In the genomic region with DNA sequence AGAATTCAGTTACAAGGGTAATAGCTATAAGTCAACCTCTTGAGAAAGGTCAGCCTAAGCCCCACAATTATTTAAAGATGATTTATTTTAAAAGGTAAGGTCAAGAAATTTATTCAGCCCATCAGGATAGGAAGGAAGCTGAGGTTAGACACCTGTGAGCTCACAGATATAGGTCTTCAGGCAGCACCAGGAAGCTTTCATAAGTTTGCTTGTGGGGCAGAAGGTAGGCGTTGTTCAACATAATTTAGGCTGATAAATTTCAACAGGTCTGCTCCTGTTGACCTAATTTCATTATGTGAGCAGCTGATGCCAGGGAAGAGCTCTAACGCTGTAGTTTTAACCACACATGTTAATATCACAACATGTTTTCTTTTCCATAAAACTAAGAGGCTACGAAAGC, we compare ENCODE assay signal across 24 cellular contexts.
DNase-seq lines count a peak whose midpoint lies in the region; ATAC-seq, FAIRE-seq and TF ChIP-seq lines count a peak whose summit lies in the region.
"Had no signal": no experiment of that assay in that cellular context is flagged by ENCODE, and none has a peak within 500 bp of the region (broad histone marks: within the 10 kb centered on the region; RNA-seq: fewer than 3 reads in every experiment).

No MANE protein-coding gene starts in this region.

- H3K4me1 ChIP-seq in small intestine (ENCODE audit: control insufficient read depth in 2 of 2, insufficient read depth in 1 of 2, low read depth in 1 of 2, low read length in 1 of 2) (peaks cover 0 to 2% of the 10 kb centered on the region in 2 donors), thyroid gland (peaks cover 13 to 38% of the 10 kb centered on the region in 2 donors)
- H3K4me1 ChIP-seq: right lobe of liver, upper lobe of right lung had no signal

- no peak for FAIRE-seq in small intestine (lab: Jason Lieb, UNC)
- FAIRE-seq: D721Med, H54 had no signal

- no peaks in the 10 kb centered on the region for H3K9me3 ChIP-seq in T-helper 17 cell (ENCODE audit: control insufficient read depth, low read length, poor library complexity, severe bottlenecking)
- no peaks in the 10 kb centered on the region for H3K9me3 ChIP-seq in small intestine (ENCODE audit: control insufficient read depth, low read depth)
- no peaks in the 10 kb centered on the region for H3K9me3 ChIP-seq in thyroid gland
- H3K9me3 ChIP-seq: adrenal gland, esophagus muscularis mucosa, right lobe of liver, SJCRH30, upper lobe of right lung had no signal

- H3K36me3 Mint-ChIP-seq in T-helper 17 cell (ENCODE audit: low read depth): peaks cover 2% of the 10 kb centered on the region
- H3K36me3 Mint-ChIP-seq in immature natural killer cell: peaks cover 5 to 12% (median 6%) of the 10 kb centered on the region in 3 donors
- H3K36me3 Mint-ChIP-seq in activated T-cell treated with anti-CD3 and anti-CD28 coated beads, Interleukin-2, amount 50 U/mL, for 24 hours (ENCODE audit: low read depth): peaks cover 68% of the 10 kb centered on the region

- peak; percentile 78 for ATAC-seq in T-helper 17 cell
- ATAC-seq: stimulated activated naive CD8-positive, alpha-beta T cell treated with anti-CD3 and anti-CD28 coated beads, Interleukin-15, amount 100 ng/mL, for 72 hours; upper lobe of right lung had no signal

- H3K27me3 Mint-ChIP-seq in T-helper 17 cell: no peaks in the 10 kb centered on the region
- H3K27me3 Mint-ChIP-seq in immature natural killer cell (ENCODE audit: low read depth in 3 of 3): peaks cover 0 to 6% (median 2%) of the 10 kb centered on the region in 3 donors
- no peaks in the 10 kb centered on the region for H3K27me3 Mint-ChIP-seq in activated T-cell treated with anti-CD3 and anti-CD28 coated beads, Interleukin-2, amount 50 U/mL, for 24 hours
- H3K27me3 Mint-ChIP-seq: stimulated activated naive CD8-positive, alpha-beta T cell treated with anti-CD3 and anti-CD28 coated beads, Interleukin-15, amount 100 ng/mL, for 72 hours had no signal

- H3K36me3 ChIP-seq in small intestine (ENCODE audit: control insufficient read depth in 2 of 2, insufficient read depth in 2 of 2, low read length in 2 of 2): peaks cover 3 to 6% of the 10 kb centered on the region in 2 donors
- peaks cover 0 to 3% of the 10 kb centered on the region in 2 donors for H3K36me3 ChIP-seq in thyroid gland
- H3K36me3 ChIP-seq: SJCRH30 had no signal

- H3K4me3 ChIP-seq in GM12865 (ENCODE audit: low read depth, low read length) (no peak overlapping the region), small intestine (ENCODE audit: low read depth in 1 of 2, low read length in 2 of 2) (no peak overlapping the region), thyroid gland (replicated peaks in 1 of 3) (no peak overlapping the region)
- H3K4me3 ChIP-seq: adrenal gland, esophagus muscularis mucosa, right lobe of liver, SJCRH30, upper lobe of right lung had no signal

- H3K4me3 Mint-ChIP-seq in T-helper 17 cell (no peak overlapping the region), immature natural killer cell (peak overlapping the region; percentile 5 to 56 (median 50))
- no peak overlapping the region for H3K4me3 Mint-ChIP-seq in activated T-cell treated with anti-CD3 and anti-CD28 coated beads, Interleukin-2, amount 50 U/mL, for 24 hours
- H3K4me3 Mint-ChIP-seq: stimulated activated naive CD8-positive, alpha-beta T cell treated with anti-CD3 and anti-CD28 coated beads, Interleukin-15, amount 100 ng/mL, for 72 hours had no signal

- no peak for TF ChIP-seq POLR2A in thyroid gland (IDR thresholded peaks at IDR 0.05)

- H3K4me1 Mint-ChIP-seq in T-helper 17 cell (peaks cover 32% of the 10 kb centered on the region), immature natural killer cell (peaks cover 59 to 78% of the 10 kb centered on the region in 2 donors)
- H3K4me1 Mint-ChIP-seq in activated T-cell treated with anti-CD3 and anti-CD28 coated beads, Interleukin-2, amount 50 U/mL, for 24 hours (ENCODE audit: low read depth): peaks cover 58% of the 10 kb centered on the region

- no peaks in the 10 kb centered on the region for H3K9me3 Mint-ChIP-seq in immature natural killer cell
- H3K9me3 Mint-ChIP-seq in activated T-cell treated with anti-CD3 and anti-CD28 coated beads, Interleukin-2, amount 50 U/mL, for 24 hours: no peaks in the 10 kb centered on the region
- H3K9me3 Mint-ChIP-seq: stimulated activated naive CD8-positive, alpha-beta T cell treated with anti-CD3 and anti-CD28 coated beads, Interleukin-15, amount 100 ng/mL, for 72 hours had no signal

- 73 to 85% (median 77%) methylated on average over 3 of the region's 3 CpGs for WGBS in small intestine, 3 donors
- whole genome bisulfite sequencing in thyroid gland, 2 donors: 79 to 88% methylated on average over 3 of the region's 3 CpGs

- TF ChIP-seq CTCF in GM12865 (IDR thresholded peaks at IDR 0.05; ENCODE audit: insufficient read depth, low read depth, low read length, missing control alignments) (no peak), thyroid gland (IDR thresholded peaks at IDR 0.05) (no peak)

- H3K27ac ChIP-seq in small intestine (ENCODE audit: low read depth in 1 of 2, low read length in 1 of 2) (peak overlapping the region in 1 of 2 donors; percentile 30), thyroid gland (no peak overlapping the region)
- H3K27ac ChIP-seq: adrenal gland, esophagus muscularis mucosa, right lobe of liver, SJCRH30, upper lobe of right lung had no signal

- intact Hi-C loops in thyroid gland (cut with DNase I): no loop called here

- DNase-seq in GM12865 (ENCODE audit: low read depth) (peak; percentile 6), T-helper 17 cell (no peak), immature natural killer cell (peak; percentile 21 to 36 (median 22)), small intestine (peak; percentile 24), thyroid gland (no peak), mesenteric fat pad (ENCODE audit: low spot score) (no peak)
- no peak for DNase-seq in activated T-cell treated with anti-CD3 and anti-CD28 coated beads, Interleukin-2, amount 50 U/mL, for 24 hours
- DNase-seq: activated CD4-positive, CD25-positive, alpha-beta regulatory T cell treated with anti-CD3 and anti-CD28 coated beads, Interleukin-2, amount 50 U/mL, for 72 hours; activated effector memory CD4-positive, alpha-beta T cell treated with anti-CD3 and anti-CD28 coated beads, Interleukin-2, amount 50 U/mL, for 16 hours; adrenal gland; GDM1; left cardiac atrium; NCI-H1417; NCI-H524 treated with DMSO at 0.1 percent for 48 hours; OCI-M1; right lobe of liver; SJCRH30; stimulated activated CD4-positive, alpha-beta T cell treated with anti-CD3 and anti-CD28 coated beads, Interleukin-1b, Interleukin-23, amount 100 ng/mL, for 48 hours; stimulated activated naive CD8-positive, alpha-beta T cell treated with anti-CD3 and anti-CD28 coated beads, Interleukin-15, amount 100 ng/mL, for 72 hours; T-helper 9 cell; upper lobe of right lung had no signal

- H3K27me3 ChIP-seq in small intestine (ENCODE audit: control insufficient read depth in 2 of 2, insufficient read depth in 2 of 2, low read length in 2 of 2) (no peaks in the 10 kb centered on the region), thyroid gland (no peaks in the 10 kb centered on the region)
- H3K27me3 ChIP-seq: adrenal gland, esophagus muscularis mucosa, right lobe of liver, SJCRH30, upper lobe of right lung had no signal

- peak overlapping the region; percentile 49 for H3K27ac Mint-ChIP-seq in T-helper 17 cell
- H3K27ac Mint-ChIP-seq in immature natural killer cell: peak overlapping the region; percentile 81 to 92 (median 90)
- no peak overlapping the region for H3K27ac Mint-ChIP-seq in activated T-cell treated with anti-CD3 and anti-CD28 coated beads, Interleukin-2, amount 50 U/mL, for 24 hours
- H3K27ac Mint-ChIP-seq: stimulated activated naive CD8-positive, alpha-beta T cell treated with anti-CD3 and anti-CD28 coated beads, Interleukin-15, amount 100 ng/mL, for 72 hours had no signal

Comparison
In these comparisons a context has a peak if more than half of its experiments do, and no peak if none do; other contexts are left out.
1. DNase-seq: peak in GM12865 (single experiment), immature natural killer cell (3 of 3) and small intestine (single experiment); none in T-helper 17 cell (0 of 3), activated T-cell treated with anti-CD3 and anti-CD28 coated beads, Interleukin-2, amount 50 U/mL, for 24 hours (single experiment), thyroid gland (0 of 2) and mesenteric fat pad (single experiment).
2. H3K4me3 Mint-ChIP-seq: peak in immature natural killer cell (5 of 5); none in T-helper 17 cell (single experiment) and activated T-cell treated with anti-CD3 and anti-CD28 coated beads, Interleukin-2, amount 50 U/mL, for 24 hours (single experiment).